In genomic region chr22:36027579-36027959, GRCh38 we compare ENCODE assay signal across 8 cellular contexts. TPM values are rescaled to one million over a fixed set of nuclear protein-coding genes. Genes with fewer than 3 reads are reported as not detected.
DNase-seq lines count a peak whose midpoint lies in the region; ATAC-seq, FAIRE-seq and TF ChIP-seq lines count a peak whose summit lies in the region.

No MANE protein-coding gene starts in this region.

- H3K36me3 ChIP-seq in rectal smooth muscle tissue (ENCODE audit: control insufficient read depth, insufficient read depth, low read length), result no peaks in the 10 kb centered on the region

- ATAC-seq in HG03108 (IDR thresholded peaks at IDR 0.05; ENCODE audit: unreplicated experiment), result no peak

- in situ Hi-C loops in GM13977 (cut with MboI; ENCODE audit: low pct_unique_long_range_greater_than_20kb, low sequenced_read_pairs, unreplicated experiment), result no loop called here

- H3K9ac ChIP-seq in rectal smooth muscle tissue (ENCODE audit: low read length), result peak overlapping the region; percentile 54

- peak overlapping the region; percentile 94 for H3K4me3 ChIP-seq in rectal smooth muscle tissue (ENCODE audit: low read length)

- FAIRE-seq in frontal cortex (lab: Jason Lieb, UNC), result no peak

- peak; percentile 53 for DNase-seq in GM13977 (ENCODE audit: low spot score)
- DNase-seq in activated CD4-positive, alpha-beta T cell treated with anti-CD3 and anti-CD28 coated beads, Interleukin-2, amount 50 U/mL, for 48 hours, result peak; percentile 6 to 10
- peak; percentile 21 to 38 for DNase-seq in frontal cortex (ENCODE audit: low spot score in 2 of 2)
- DNase-seq in COR-L47 (lab: John Stamatoyannopoulos, UW), result no peak
- no peak for DNase-seq in stimulated activated CD4-positive, alpha-beta T cell treated with anti-CD3 and anti-CD28 coated beads, Interleukin-1b, Interleukin-23, amount 100 ng/mL, for 48 hours

- H3K4me1 ChIP-seq in rectal smooth muscle tissue (ENCODE audit: control insufficient read depth, insufficient read depth, low read length), result peaks cover 25% of the 10 kb centered on the region

- H3K27ac ChIP-seq in 22Rv1 (peak overlapping the region; percentile 89), rectal smooth muscle tissue (ENCODE audit: low read depth, low read length) (peak overlapping the region; percentile 93)

- H3K27me3 ChIP-seq in rectal smooth muscle tissue (ENCODE audit: control insufficient read depth, insufficient read depth, low read length), result no peaks in the 10 kb centered on the region

- TF ChIP-seq CTCF in 22Rv1 (IDR thresholded peaks at IDR 0.05) (no peak), GM13977 (IDR thresholded peaks at IDR 0.05; ENCODE audit: extremely low read depth, insufficient read depth, missing control alignments) (no peak)

RNA-seq across cellular contexts. Expression of gene RBFOX2, which starts 1.1 kb away (rescaled TPM):
- 390 TPM for total RNA-seq in frontal cortex

Comparison
In these comparisons a context has a peak if more than half of its experiments do, and no peak if none do; other contexts are left out.
1. DNase-seq: peak in GM13977 (single experiment), activated CD4-positive, alpha-beta T cell treated with anti-CD3 and anti-CD28 coated beads, Interleukin-2, amount 50 U/mL, for 48 hours (2 of 2) and frontal cortex (2 of 2); none in COR-L47 (single experiment) and stimulated activated CD4-positive, alpha-beta T cell treated with anti-CD3 and anti-CD28 coated beads, Interleukin-1b, Interleukin-23, amount 100 ng/mL, for 48 hours (single experiment).